In the genomic region with DNA sequence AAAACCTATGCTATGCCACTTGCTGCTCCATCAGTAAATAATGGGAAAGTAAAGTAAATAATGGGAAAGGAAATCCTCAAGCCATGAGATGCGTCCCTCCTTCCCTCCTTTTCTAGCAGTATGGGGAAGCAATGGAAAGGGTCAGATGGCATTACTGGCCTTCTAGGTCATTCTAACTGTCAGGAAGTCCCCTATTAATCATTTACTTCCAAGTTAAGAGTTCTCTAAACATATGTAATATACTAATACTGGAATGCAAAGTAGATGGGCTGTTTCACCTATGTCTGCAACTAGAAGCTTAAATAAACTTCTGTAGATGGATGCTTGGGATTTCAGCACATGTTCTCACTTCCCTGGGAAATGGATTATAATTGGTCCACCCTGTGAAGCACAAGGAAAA, we compare ENCODE assay signal across 22 cellular contexts. TPM values are rescaled to one million over a fixed set of nuclear protein-coding genes. Genes with fewer than 3 reads are reported as not detected.
DNase-seq lines count a peak whose midpoint lies in the region; ATAC-seq and TF ChIP-seq lines count a peak whose summit lies in the region.
"Had no signal": no experiment of that assay in that cellular context is flagged by ENCODE, and none has a peak within 500 bp of the region (broad histone marks: within the 10 kb centered on the region; RNA-seq: fewer than 3 reads in every experiment).

No MANE protein-coding gene starts in this region.

- no peak overlapping the region for H3K27ac Mint-ChIP-seq in activated T-cell treated with anti-CD3 and anti-CD28 coated beads, Interleukin-2, amount 50 U/mL, for 72 hours
- H3K27ac Mint-ChIP-seq: CD14-positive monocyte; CD4-positive, alpha-beta memory T cell; GM23338; IgD-negative memory B cell had no signal

- ATAC-seq in GM19043 (IDR thresholded peaks at IDR 0.05; ENCODE audit: low read depth, unreplicated experiment) (peak; percentile 63), HG03342 (IDR thresholded peaks at IDR 0.05; ENCODE audit: unreplicated experiment) (peak; percentile 46)
- no peak for ATAC-seq in activated T-cell treated with anti-CD3 and anti-CD28 coated beads, Interleukin-2, amount 50 U/mL, for 72 hours (replicated peaks in 1 of 2)
- ATAC-seq: GM23338, HepG2 had no signal

- H3K9me3 ChIP-seq in esophagus squamous epithelium, result no peaks in the 10 kb centered on the region
- H3K9me3 ChIP-seq: BLaER1 had no signal

- no peaks in the 10 kb centered on the region for H3K9me3 Mint-ChIP-seq in activated T-cell treated with anti-CD3 and anti-CD28 coated beads, Interleukin-2, amount 50 U/mL, for 72 hours
- H3K9me3 Mint-ChIP-seq: GM23338, IgD-negative memory B cell had no signal

- H3K4me3 Mint-ChIP-seq in activated T-cell treated with anti-CD3 and anti-CD28 coated beads, Interleukin-2, amount 50 U/mL, for 72 hours, result no peak overlapping the region
- H3K4me3 Mint-ChIP-seq: CD14-positive monocyte, GM23338, IgD-negative memory B cell had no signal

- no peak for TF ChIP-seq POLR2A in esophagus squamous epithelium (IDR thresholded peaks at IDR 0.05)

- intact Hi-C loops in esophagus squamous epithelium (cut with DNase I), result no loop called here

- H3K27me3 ChIP-seq in esophagus squamous epithelium, result no peaks in the 10 kb centered on the region
- H3K27me3 ChIP-seq: BLaER1 had no signal

- 73 to 74% methylated on average over 1 of the region's 1 CpG for WGBS in esophagus squamous epithelium, 2 donors

- H3K27me3 Mint-ChIP-seq in activated T-cell treated with anti-CD3 and anti-CD28 coated beads, Interleukin-2, amount 50 U/mL, for 72 hours (ENCODE audit: low read depth), result peaks cover 10% of the 10 kb centered on the region
- H3K27me3 Mint-ChIP-seq: CD4-positive, alpha-beta memory T cell; IgD-negative memory B cell had no signal

- no peaks in the 10 kb centered on the region for H3K4me1 Mint-ChIP-seq in activated T-cell treated with anti-CD3 and anti-CD28 coated beads, Interleukin-2, amount 50 U/mL, for 72 hours (ENCODE audit: low read depth)
- H3K4me1 Mint-ChIP-seq: CD14-positive monocyte; CD4-positive, alpha-beta memory T cell; GM23338; IgD-negative memory B cell had no signal

- no peaks in the 10 kb centered on the region for H3K36me3 ChIP-seq in esophagus squamous epithelium
- H3K36me3 ChIP-seq: BLaER1 had no signal

- no peaks in the 10 kb centered on the region for H3K36me3 Mint-ChIP-seq in activated T-cell treated with anti-CD3 and anti-CD28 coated beads, Interleukin-2, amount 50 U/mL, for 72 hours (ENCODE audit: insufficient read depth in 2 of 2)
- H3K36me3 Mint-ChIP-seq: CD14-positive monocyte; CD4-positive, alpha-beta memory T cell; IgD-negative memory B cell had no signal

- TF ChIP-seq CTCF in esophagus squamous epithelium (IDR thresholded peaks at IDR 0.05), result no peak

- DNase-seq in DMS53 (lab: John Stamatoyannopoulos, UW) (peak; percentile 0), DMS53 treated with DMSO at 0.1 percent for 48 hours (lab: John Stamatoyannopoulos, UW; ENCODE audit: unreplicated experiment) (no peak), NCI-H1092 treated with DMSO at 0.1 percent for 48 hours (lab: John Stamatoyannopoulos, UW) (no peak), esophagus squamous epithelium (lab: John Stamatoyannopoulos, UW) (no peak)
- DNase-seq in activated T-cell treated with anti-CD3 and anti-CD28 coated beads, Interleukin-2, amount 50 U/mL, for 72 hours, result no peak
- no peak for DNase-seq in stimulated activated CD4-positive, alpha-beta T cell treated with anti-CD3 and anti-CD28 coated beads, Interleukin-1b, Interleukin-23, amount 100 ng/mL, for 48 hours
- DNase-seq: CD4-positive, alpha-beta memory T cell; DMS79; GF-D8; HCEC 1CT; Karpas-422; KBM-7 had no signal

- H3K4me3 ChIP-seq in esophagus squamous epithelium, result no peak overlapping the region
- H3K4me3 ChIP-seq: BLaER1, GM23338 had no signal

- H3K4me1 ChIP-seq in esophagus squamous epithelium, result no peaks in the 10 kb centered on the region
- H3K4me1 ChIP-seq: BLaER1 had no signal

- no peak overlapping the region for H3K27ac ChIP-seq in esophagus squamous epithelium
- H3K27ac ChIP-seq: 22Rv1, BLaER1 had no signal

RNA-seq across cellular contexts. Expression of gene MDFIC2, which starts 55.9 kb away (rescaled TPM):
- total RNA-seq in activated T-cell treated with anti-CD3 and anti-CD28 coated beads, Interleukin-2, amount 50 U/mL, for 72 hours, result not detected
- total RNA-seq in esophagus squamous epithelium, result not detected
- total RNA-seq: A673; CD4-positive, alpha-beta memory T cell; Daoy; GM23338; HepG2 had no signal

Comparison
In these comparisons a context has a peak if more than half of its experiments do, and no peak if none do; other contexts are left out.
1. ATAC-seq: peak in GM19043 (single experiment) and HG03342 (single experiment); none in activated T-cell treated with anti-CD3 and anti-CD28 coated beads, Interleukin-2, amount 50 U/mL, for 72 hours (0 of 2).